Comparison of ENCODE assay signal across 1 cellular context in the genomic region with DNA sequence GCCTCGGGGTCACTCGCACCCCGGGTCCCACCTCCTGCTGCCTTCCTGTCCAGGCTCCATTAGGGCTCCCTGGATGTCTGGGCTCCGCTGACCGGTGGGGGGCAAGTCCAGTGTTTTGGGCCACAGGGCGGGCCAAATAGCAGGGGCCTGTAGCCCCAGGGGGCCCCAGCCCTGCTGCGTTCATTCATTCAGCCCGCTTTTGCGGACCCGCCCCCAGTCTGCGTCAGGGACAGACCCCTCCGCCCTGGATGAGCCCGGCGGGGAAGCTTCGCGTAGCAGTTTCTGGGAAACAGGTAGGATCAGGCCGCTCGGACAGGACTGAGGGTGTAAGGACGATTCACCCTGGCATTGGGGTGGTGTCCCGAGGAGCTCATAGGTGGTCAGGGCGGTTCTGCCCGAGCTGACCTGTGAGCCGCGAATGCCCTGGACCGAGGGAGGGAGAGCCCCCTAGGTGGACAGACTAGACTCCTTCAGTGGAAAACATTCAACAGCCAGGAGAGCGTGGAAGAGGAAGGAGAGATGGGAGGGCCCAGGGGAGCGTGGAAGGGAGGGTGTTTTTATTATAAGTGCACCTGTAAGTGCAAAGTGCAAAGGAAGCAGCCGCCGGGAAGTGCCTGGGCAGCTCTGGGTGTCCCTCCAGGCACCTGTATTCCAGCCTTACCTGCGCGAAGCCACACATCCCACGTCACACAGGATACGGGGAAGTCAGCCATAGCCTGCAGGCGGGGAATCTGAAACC.
TF ChIP-seq lines count a peak whose summit lies in the region.

No MANE protein-coding gene starts in this region.

TF ChIP-seq in GM12878, 131 proteins besides CTCF, POLR2A, EP300 and RAD21 (continued from another document and continues in another):
- no peak for TF ChIP-seq CUX1 (IDR thresholded peaks at IDR 0.05; ENCODE audit: insufficient replicate concordance, low read depth, low read length)
- TF ChIP-seq, protein P1, sequence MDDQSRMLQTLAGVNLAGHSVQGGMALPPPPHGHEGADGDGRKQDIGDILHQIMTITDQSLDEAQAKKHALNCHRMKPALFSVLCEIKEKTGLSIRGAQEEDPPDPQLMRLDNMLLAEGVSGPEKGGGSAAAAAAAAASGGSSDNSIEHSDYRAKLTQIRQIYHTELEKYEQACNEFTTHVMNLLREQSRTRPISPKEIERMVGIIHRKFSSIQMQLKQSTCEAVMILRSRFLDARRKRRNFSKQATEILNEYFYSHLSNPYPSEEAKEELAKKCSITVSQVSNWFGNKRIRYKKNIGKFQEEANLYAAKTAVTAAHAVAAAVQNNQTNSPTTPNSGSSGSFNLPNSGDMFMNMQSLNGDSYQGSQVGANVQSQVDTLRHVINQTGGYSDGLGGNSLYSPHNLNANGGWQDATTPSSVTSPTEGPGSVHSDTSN (IDR thresholded peaks at IDR 0.05; ENCODE audit: insufficient replicate concordance, low read depth, low read length), result no peak
- TF ChIP-seq RAD51 (IDR thresholded peaks at IDR 0.05), result no peak
- TF ChIP-seq HDGF (IDR thresholded peaks at IDR 0.05), result no peak
- peak; percentile 17; the same call in 1 of the 2 replicates for TF ChIP-seq LARP7 (IDR thresholded peaks at IDR 0.05)
- no peak for TF ChIP-seq EZH2 (IDR thresholded peaks at IDR 0.05; ENCODE audit: borderline replicate concordance, control insufficient read depth, low read depth, low read length)
- no peak for TF ChIP-seq SREBF1 (IDR thresholded peaks at IDR 0.05; ENCODE audit: low read length)
- no peak for TF ChIP-seq TCF3 (IDR thresholded peaks at IDR 0.05; ENCODE audit: borderline replicate concordance, insufficient read depth, low read depth, low read length)
- TF ChIP-seq SIN3A (IDR thresholded peaks at IDR 0.05; ENCODE audit: low read depth, low read length), result peak; percentile 66; the same call in 1 of the 2 replicates
- TF ChIP-seq, protein P2, sequence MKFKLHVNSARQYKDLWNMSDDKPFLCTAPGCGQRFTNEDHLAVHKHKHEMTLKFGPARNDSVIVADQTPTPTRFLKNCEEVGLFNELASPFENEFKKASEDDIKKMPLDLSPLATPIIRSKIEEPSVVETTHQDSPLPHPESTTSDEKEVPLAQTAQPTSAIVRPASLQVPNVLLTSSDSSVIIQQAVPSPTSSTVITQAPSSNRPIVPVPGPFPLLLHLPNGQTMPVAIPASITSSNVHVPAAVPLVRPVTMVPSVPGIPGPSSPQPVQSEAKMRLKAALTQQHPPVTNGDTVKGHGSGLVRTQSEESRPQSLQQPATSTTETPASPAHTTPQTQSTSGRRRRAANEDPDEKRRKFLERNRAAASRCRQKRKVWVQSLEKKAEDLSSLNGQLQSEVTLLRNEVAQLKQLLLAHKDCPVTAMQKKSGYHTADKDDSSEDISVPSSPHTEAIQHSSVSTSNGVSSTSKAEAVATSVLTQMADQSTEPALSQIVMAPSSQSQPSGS (IDR thresholded peaks at IDR 0.05; ENCODE audit: low read length), result no peak
- TF ChIP-seq SPI1 (IDR thresholded peaks at IDR 0.05; ENCODE audit: borderline replicate concordance, insufficient read depth, low read depth, low read length), result no peak
- 0 out of 4 replicates have a peak, but pooled peaks of 1 of the 2 experiments have one; percentile 8 for TF ChIP-seq IKZF2 (IDR thresholded peaks at IDR 0.05)
- TF ChIP-seq POU2F2 (IDR thresholded peaks at IDR 0.05; ENCODE audit: borderline replicate concordance, low read depth, low read length), result no peak; the same call in 2 of the 3 replicates
- TF ChIP-seq, protein P3, sequence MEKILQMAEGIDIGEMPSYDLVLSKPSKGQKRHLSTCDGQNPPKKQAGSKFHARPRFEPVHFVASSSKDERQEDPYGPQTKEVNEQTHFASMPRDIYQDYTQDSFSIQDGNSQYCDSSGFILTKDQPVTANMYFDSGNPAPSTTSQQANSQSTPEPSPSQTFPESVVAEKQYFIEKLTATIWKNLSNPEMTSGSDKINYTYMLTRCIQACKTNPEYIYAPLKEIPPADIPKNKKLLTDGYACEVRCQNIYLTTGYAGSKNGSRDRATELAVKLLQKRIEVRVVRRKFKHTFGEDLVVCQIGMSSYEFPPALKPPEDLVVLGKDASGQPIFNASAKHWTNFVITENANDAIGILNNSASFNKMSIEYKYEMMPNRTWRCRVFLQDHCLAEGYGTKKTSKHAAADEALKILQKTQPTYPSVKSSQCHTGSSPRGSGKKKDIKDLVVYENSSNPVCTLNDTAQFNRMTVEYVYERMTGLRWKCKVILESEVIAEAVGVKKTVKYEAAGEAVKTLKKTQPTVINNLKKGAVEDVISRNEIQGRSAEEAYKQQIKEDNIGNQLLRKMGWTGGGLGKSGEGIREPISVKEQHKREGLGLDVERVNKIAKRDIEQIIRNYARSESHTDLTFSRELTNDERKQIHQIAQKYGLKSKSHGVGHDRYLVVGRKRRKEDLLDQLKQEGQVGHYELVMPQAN (conservative IDR thresholded peaks at IDR 0.05), result 0 out of 2 replicates have a peak, but pooled peaks have one; percentile 76
- TF ChIP-seq, protein P4, sequence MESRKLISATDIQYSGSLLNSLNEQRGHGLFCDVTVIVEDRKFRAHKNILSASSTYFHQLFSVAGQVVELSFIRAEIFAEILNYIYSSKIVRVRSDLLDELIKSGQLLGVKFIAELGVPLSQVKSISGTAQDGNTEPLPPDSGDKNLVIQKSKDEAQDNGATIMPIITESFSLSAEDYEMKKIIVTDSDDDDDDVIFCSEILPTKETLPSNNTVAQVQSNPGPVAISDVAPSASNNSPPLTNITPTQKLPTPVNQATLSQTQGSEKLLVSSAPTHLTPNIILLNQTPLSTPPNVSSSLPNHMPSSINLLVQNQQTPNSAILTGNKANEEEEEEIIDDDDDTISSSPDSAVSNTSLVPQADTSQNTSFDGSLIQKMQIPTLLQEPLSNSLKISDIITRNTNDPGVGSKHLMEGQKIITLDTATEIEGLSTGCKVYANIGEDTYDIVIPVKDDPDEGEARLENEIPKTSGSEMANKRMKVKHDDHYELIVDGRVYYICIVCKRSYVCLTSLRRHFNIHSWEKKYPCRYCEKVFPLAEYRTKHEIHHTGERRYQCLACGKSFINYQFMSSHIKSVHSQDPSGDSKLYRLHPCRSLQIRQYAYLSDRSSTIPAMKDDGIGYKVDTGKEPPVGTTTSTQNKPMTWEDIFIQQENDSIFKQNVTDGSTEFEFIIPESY (IDR thresholded peaks at IDR 0.05), result no peak
- TF ChIP-seq KLF5 (IDR thresholded peaks at IDR 0.05; ENCODE audit: partially characterized antibody), result no peak
- no peak for TF ChIP-seq ZBED1 (IDR thresholded peaks at IDR 0.05; ENCODE audit: borderline replicate concordance)
- TF ChIP-seq, protein P5, sequence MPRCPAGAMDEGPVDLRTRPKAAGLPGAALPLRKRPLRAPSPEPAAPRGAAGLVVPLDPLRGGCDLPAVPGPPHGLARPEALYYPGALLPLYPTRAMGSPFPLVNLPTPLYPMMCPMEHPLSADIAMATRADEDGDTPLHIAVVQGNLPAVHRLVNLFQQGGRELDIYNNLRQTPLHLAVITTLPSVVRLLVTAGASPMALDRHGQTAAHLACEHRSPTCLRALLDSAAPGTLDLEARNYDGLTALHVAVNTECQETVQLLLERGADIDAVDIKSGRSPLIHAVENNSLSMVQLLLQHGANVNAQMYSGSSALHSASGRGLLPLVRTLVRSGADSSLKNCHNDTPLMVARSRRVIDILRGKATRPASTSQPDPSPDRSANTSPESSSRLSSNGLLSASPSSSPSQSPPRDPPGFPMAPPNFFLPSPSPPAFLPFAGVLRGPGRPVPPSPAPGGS (IDR thresholded peaks at IDR 0.05; ENCODE audit: borderline replicate concordance, insufficient read depth, low read depth, low read length, poor library complexity, severe bottlenecking), result no peak
- TF ChIP-seq ZNF24 (IDR thresholded peaks at IDR 0.05), result 0 out of 2 replicates have a peak, but pooled peaks have one; percentile 5
- TF ChIP-seq STAT1 (conservative IDR thresholded peaks at IDR 0.05), result no peak
- TF ChIP-seq, protein P6, sequence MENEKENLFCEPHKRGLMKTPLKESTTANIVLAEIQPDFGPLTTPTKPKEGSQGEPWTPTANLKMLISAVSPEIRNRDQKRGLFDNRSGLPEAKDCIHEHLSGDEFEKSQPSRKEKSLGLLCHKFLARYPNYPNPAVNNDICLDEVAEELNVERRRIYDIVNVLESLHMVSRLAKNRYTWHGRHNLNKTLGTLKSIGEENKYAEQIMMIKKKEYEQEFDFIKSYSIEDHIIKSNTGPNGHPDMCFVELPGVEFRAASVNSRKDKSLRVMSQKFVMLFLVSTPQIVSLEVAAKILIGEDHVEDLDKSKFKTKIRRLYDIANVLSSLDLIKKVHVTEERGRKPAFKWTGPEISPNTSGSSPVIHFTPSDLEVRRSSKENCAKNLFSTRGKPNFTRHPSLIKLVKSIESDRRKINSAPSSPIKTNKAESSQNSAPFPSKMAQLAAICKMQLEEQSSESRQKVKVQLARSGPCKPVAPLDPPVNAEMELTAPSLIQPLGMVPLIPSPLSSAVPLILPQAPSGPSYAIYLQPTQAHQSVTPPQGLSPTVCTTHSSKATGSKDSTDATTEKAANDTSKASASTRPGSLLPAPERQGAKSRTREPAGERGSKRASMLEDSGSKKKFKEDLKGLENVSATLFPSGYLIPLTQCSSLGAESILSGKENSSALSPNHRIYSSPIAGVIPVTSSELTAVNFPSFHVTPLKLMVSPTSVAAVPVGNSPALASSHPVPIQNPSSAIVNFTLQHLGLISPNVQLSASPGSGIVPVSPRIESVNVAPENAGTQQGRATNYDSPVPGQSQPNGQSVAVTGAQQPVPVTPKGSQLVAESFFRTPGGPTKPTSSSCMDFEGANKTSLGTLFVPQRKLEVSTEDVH (IDR thresholded peaks at IDR 0.05; ENCODE audit: low read depth, partially characterized antibody), result no peak
- TF ChIP-seq YY1 (IDR thresholded peaks at IDR 0.05; ENCODE audit: low read depth, low read length), result 0 out of 2 replicates have a peak, but pooled peaks have one; percentile 6
- no peak for TF ChIP-seq TBL1XR1 (IDR thresholded peaks at IDR 0.05; ENCODE audit: low read depth, low read length)
- peak; percentile 22 for TF ChIP-seq NR2F1 (conservative IDR thresholded peaks at IDR 0.05)
- no peak for TF ChIP-seq CBX3 (IDR thresholded peaks at IDR 0.05; ENCODE audit: borderline replicate concordance, low read depth)
- TF ChIP-seq, protein P7, sequence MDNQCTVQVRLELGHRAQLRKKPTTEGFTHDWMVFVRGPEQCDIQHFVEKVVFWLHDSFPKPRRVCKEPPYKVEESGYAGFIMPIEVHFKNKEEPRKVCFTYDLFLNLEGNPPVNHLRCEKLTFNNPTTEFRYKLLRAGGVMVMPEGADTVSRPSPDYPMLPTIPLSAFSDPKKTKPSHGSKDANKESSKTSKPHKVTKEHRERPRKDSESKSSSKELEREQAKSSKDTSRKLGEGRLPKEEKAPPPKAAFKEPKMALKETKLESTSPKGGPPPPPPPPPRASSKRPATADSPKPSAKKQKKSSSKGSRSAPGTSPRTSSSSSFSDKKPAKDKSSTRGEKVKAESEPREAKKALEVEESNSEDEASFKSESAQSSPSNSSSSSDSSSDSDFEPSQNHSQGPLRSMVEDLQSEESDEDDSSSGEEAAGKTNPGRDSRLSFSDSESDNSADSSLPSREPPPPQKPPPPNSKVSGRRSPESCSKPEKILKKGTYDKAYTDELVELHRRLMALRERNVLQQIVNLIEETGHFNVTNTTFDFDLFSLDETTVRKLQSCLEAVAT (IDR thresholded peaks at IDR 0.05), result no peak
- TF ChIP-seq NFXL1 (IDR thresholded peaks at IDR 0.05; ENCODE audit: borderline replicate concordance), result no peak
- no peak for TF ChIP-seq POLR2AphosphoS2 (IDR thresholded peaks at IDR 0.05; ENCODE audit: low read depth, low read length)
- TF ChIP-seq TCF7 (IDR thresholded peaks at IDR 0.05; ENCODE audit: borderline replicate concordance), result no peak
- no peak for TF ChIP-seq NFYA (IDR thresholded peaks at IDR 0.05; ENCODE audit: borderline replicate concordance, low read depth, low read length)
- TF ChIP-seq CBFB (IDR thresholded peaks at IDR 0.05; ENCODE audit: low read depth), result no peak
